Comparison of ENCODE assay signal across 7 cellular contexts in the genomic region with DNA sequence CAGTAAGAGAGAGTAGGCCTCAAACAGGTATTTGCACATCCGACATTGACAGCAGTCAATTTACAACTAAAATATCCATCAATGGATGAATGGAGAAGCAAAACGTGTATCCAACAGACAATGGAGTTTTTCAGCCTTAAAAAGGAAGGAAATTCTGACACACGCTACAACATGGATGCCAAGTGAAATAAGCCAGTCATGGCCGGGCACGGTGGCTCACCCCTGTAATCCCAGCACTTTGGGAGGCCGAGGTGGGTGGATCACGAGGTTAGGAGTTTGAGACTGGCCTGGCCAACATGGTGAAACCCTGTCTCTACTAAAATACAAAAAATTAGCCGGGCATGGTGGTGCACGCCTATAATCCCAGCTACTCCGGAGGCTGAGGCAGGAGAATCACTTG. TPM values are rescaled to one million over a fixed set of nuclear protein-coding genes. Genes with fewer than 3 reads are reported as not detected.
"Had no signal": no experiment of that assay in that cellular context is flagged by ENCODE, and none has a peak within 500 bp of the region (broad histone marks: within the 10 kb centered on the region; RNA-seq: fewer than 3 reads in every experiment).

No MANE protein-coding gene starts in this region.

RNA-seq across cellular contexts. Expression of gene SLC16A8, which starts 33.6 kb away (rescaled TPM):
- total RNA-seq: esophagus squamous epithelium, fibroblast of villous mesenchyme, foreskin keratinocyte, gastroesophageal sphincter, glomerular endothelial cell, heart left ventricle had no signal
- polyA plus RNA-seq: fibroblast of lung had no signal
